8 cellular contexts compared by ENCODE assay signal in the genomic region with DNA sequence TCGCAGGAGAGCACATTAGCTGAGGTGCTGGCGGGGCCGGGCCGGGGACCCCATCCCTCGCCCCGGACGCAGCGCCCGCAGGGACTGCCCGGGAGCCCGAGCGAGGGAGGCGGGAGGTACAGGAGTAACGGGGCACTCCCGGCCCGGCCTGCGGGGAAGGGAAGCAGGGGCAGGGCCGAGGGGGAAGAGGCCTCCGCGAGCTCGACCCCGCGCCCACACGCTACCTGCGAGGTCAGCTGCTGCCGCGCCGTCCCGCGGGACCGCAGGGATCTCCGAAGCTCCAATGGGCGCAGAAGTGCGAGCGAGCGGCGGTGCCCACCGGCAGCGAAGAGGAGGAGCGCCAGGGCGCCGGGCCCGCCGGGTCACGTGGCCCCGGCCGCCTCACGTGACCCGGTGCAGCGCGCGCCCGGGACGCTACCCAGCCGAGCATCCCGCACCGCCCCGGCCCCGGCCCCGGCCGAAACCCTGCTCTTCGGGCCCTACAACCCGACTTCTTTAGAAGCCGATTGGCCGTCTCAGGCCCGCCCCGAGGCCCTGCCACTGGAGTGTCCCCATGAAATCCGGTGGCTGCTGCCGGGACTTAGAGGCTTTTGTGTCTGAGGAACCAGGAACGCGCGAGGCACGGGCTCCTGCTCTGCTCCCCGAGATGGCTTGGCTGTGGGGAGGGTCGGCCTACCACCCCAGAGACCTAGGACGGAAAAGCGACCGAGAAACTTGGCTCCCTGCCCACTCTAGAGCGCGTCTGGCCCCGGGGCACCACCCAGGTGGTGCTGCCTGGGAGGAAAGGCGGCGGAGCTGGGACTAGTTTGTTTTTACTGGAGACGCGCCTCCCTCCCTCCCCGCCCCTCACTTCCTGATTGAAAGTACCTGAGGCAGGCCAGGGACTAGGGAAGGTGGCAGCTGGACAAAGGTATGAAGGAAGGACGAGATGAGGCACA. TPM values are rescaled to one million over a fixed set of nuclear protein-coding genes. Genes with fewer than 3 reads are reported as not detected.
DNase-seq lines count a peak whose midpoint lies in the region; ATAC-seq and TF ChIP-seq lines count a peak whose summit lies in the region.

A gene (minus strand): TSS at position 339 of the 938 bp plus-strand sequence. CDS start 18,279 bp downstream, outside the sequence.

- H3K4me3 ChIP-seq in lower lobe of right lung: peak within 1 kb of the TSS; percentile 77

- H3K9me3 ChIP-seq in lower lobe of right lung: no peaks in the 10 kb centered on the region

- TF ChIP-seq POLR2A in GM18951 (IDR thresholded peaks at IDR 0.05; ENCODE audit: extremely low read depth, insufficient read depth, insufficient read length): peak; percentile 81

- H3K9me3 Mint-ChIP-seq in activated CD4-positive, alpha-beta memory T cell treated with anti-CD3 and anti-CD28 coated beads, Interleukin-2, amount 10 ng/mL, durations not matched to agents 7 days and 5 days: no peaks in the 10 kb centered on the region

- H3K4me1 Mint-ChIP-seq in activated CD4-positive, alpha-beta memory T cell treated with anti-CD3 and anti-CD28 coated beads, Interleukin-2, amount 10 ng/mL, durations not matched to agents 7 days and 5 days: peaks cover 38% of the 10 kb centered on the region

- no peaks in the 10 kb centered on the region for H3K36me3 ChIP-seq in lower lobe of right lung

- CTCF ChIA-PET in activated CD4-positive, alpha-beta memory T cell treated with anti-CD3 and anti-CD28 coated beads, Interleukin-2, amount 10 ng/mL, durations not matched to agents 7 days and 5 days (lab: Charles Lee): interaction anchor here (1.9 kb wide), 1 partner anchor 141 kb away, joined by 6 read pairs; a partner anchor contains a TSS

- TF ChIP-seq CTCF in lower lobe of right lung (IDR thresholded peaks at IDR 0.05): no peak

- H3K27me3 ChIP-seq in lower lobe of right lung (ENCODE audit: low read depth): no peaks in the 10 kb centered on the region

- H3K4me3 Mint-ChIP-seq in activated CD4-positive, alpha-beta memory T cell treated with anti-CD3 and anti-CD28 coated beads, Interleukin-2, amount 10 ng/mL, durations not matched to agents 7 days and 5 days: peak within 1 kb of the TSS; percentile 89

- intact Hi-C loops in lower lobe of right lung (cut with DNase I): no loop called here

- H3K27ac ChIP-seq in lower lobe of right lung: peak within 1 kb of the TSS; percentile 87

- no peaks in the 10 kb centered on the region for H3K27me3 Mint-ChIP-seq in activated CD4-positive, alpha-beta memory T cell treated with anti-CD3 and anti-CD28 coated beads, Interleukin-2, amount 10 ng/mL, durations not matched to agents 7 days and 5 days

- H3K27ac Mint-ChIP-seq in activated CD4-positive, alpha-beta memory T cell treated with anti-CD3 and anti-CD28 coated beads, Interleukin-2, amount 10 ng/mL, durations not matched to agents 7 days and 5 days: peak within 1 kb of the TSS; percentile 85

- POLR2A ChIA-PET in activated CD4-positive, alpha-beta memory T cell treated with anti-CD3 and anti-CD28 coated beads, Interleukin-2, amount 10 ng/mL, durations not matched to agents 7 days and 5 days (lab: Charles Lee): interaction anchor here (0.6 to 2.5 kb wide), 18 partner anchors 9 to 339 kb away, joined by 3 to 22 read pairs (median 4); a partner anchor contains a TSS

- DNase-seq in Ammon's horn (ENCODE audit: low spot score) (peak; percentile 72), NCI-H526 (lab: John Stamatoyannopoulos, UW) (peak; percentile 72 to 93), lower lobe of right lung (peak; percentile 78)
- DNase-seq in activated CD4-positive, alpha-beta memory T cell treated with anti-CD3 and anti-CD28 coated beads, Interleukin-2, amount 10 ng/mL, durations not matched to agents 7 days and 5 days: peak; percentile 73
- peak; percentile 62 for DNase-seq in effector CD4-positive, alpha-beta T cell
- DNase-seq in stimulated activated CD4-positive, alpha-beta T cell treated with anti-CD3 and anti-CD28 coated beads, TNF-alpha, amount 100 ng/mL, for 1 hour (ENCODE audit: low read depth in 3 of 3, low spot score in 1 of 3): peak; percentile 7 to 54 (median 31)

- H3K36me3 Mint-ChIP-seq in activated CD4-positive, alpha-beta memory T cell treated with anti-CD3 and anti-CD28 coated beads, Interleukin-2, amount 10 ng/mL, durations not matched to agents 7 days and 5 days (ENCODE audit: low read depth): peaks cover 17% of the 10 kb centered on the region

- peaks cover 18% of the 10 kb centered on the region for H3K4me1 ChIP-seq in lower lobe of right lung

- ATAC-seq in HG03159 (IDR thresholded peaks at IDR 0.05; ENCODE audit: unreplicated experiment): peak; percentile 91
- ATAC-seq in lower lobe of right lung: peak; percentile 97 to 99

- in situ Hi-C loops in GM18951 (cut with MboI; ENCODE audit: low sequenced_read_pairs, unreplicated experiment): no loop called here

RNA-seq across cellular contexts. Expression of the gene that starts here (rescaled TPM):
- 10 to 100 TPM; 18.5 to 19.0 TPM for total RNA-seq in activated CD4-positive, alpha-beta memory T cell treated with anti-CD3 and anti-CD28 coated beads, Interleukin-2, amount 10 ng/mL, durations not matched to agents 7 days and 5 days
- total RNA-seq in lower lobe of right lung: 24.9 TPM

Comparison
In these comparisons a context has a peak if more than half of its experiments do, and no peak if none do; other contexts are left out.
1. Peak in every context shown above with its lines: DNase-seq, ATAC-seq, H3K4me3 ChIP-seq and H3K27ac ChIP-seq.
2. DNase-seq: peak in every context shown above with its lines; median percentile 82 in NCI-H526; 78 in lower lobe of right lung; 73 in activated CD4-positive, alpha-beta memory T cell treated with anti-CD3 and anti-CD28 coated beads, Interleukin-2, amount 10 ng/mL, durations not matched to agents 7 days and 5 days; 72 in Ammon's horn; 62 in effector CD4-positive, alpha-beta T cell; 31 in stimulated activated CD4-positive, alpha-beta T cell treated with anti-CD3 and anti-CD28 coated beads, TNF-alpha, amount 100 ng/mL, for 1 hour.